8 cellular contexts compared by ENCODE assay signal in the genomic region with DNA sequence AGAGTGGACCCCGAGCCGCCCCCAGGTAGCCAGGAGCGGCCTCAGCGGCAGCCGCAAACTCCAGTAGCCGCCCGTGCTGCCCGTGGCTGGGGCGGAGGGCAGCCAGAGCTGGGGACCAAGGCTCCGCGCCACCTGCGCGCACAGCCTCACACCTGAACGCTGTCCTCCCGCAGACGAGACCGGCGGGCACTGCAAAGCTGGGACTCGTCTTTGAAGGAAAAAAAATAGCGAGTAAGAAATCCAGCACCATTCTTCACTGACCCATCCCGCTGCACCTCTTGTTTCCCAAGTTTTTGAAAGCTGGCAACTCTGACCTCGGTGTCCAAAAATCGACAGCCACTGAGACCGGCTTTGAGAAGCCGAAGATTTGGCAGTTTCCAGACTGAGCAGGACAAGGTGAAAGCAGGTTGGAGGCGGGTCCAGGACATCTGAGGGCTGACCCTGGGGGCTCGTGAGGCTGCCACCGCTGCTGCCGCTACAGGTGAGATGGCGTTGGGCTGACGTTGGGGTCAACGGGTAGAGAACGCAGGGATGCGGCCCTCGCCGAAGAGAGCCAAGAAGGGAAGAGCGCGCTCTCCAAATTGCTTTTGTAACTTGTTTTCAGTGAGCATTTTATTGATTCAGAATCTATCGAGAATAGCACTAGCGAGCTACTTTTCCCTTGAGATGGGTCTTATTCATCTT. TPM values are rescaled to one million over a fixed set of nuclear protein-coding genes. Genes with fewer than 3 reads are reported as not detected.
DNase-seq lines count a peak whose midpoint lies in the region; TF ChIP-seq lines count a peak whose summit lies in the region.

No MANE protein-coding gene starts in this region.

- no peak overlapping the region for H3T11ph ChIP-seq in H9 (ENCODE audit: low read length)

- TF ChIP-seq EP300 in stomach (IDR thresholded peaks at IDR 0.05) = no peak

- H4K91ac ChIP-seq in H9 (ENCODE audit: insufficient read length, low read depth, low read length) = no peak overlapping the region

- TSS peak; percentile 59 for BruUV-seq in MCF 10A (replicated peaks; lab: Mats Ljungman, UMichigan)

- H2BK20ac ChIP-seq in H9 (ENCODE audit: low read depth, low read length, poor library complexity, severe bottlenecking) = no peak overlapping the region

- H3K4me3 ChIP-seq in GM12864 (ENCODE audit: low read depth, low read length) = peak overlapping the region; percentile 74
- H3K4me3 ChIP-seq in lower leg skin (ENCODE audit: low read depth, poor library complexity, severe bottlenecking) = peak overlapping the region; percentile 54
- H3K4me3 ChIP-seq in stomach = peak overlapping the region; percentile 65 to 85 (median 76)

- H3K27ac ChIP-seq in H9 (ENCODE audit: insufficient read length, low read depth, low read length) (no peak overlapping the region), stomach (peak overlapping the region; percentile 93 to 97 (median 95))

- intact Hi-C loops in MCF 10A (cut with micrococcal nuclease) = loop anchor here (2.0 to 10.0 kb wide), 7 partner anchors 78 to 513 kb away; no protein-coding TSS in a partner anchor
- intact Hi-C loops in lower leg skin (cut with DNase I; ENCODE audit: low total_unique reads) = no loop called here
- intact Hi-C loops in stomach (cut with DNase I; ENCODE audit: low total_unique reads) = no loop called here

- no CpG with 5 or more reads among the region's 40 CpGs for WGBS in H9 (ENCODE audit: extremely low coverage, insufficient read length, low lambda C conversion rate)
- 1% methylated on average over 34 to 40 of the region's 40 CpGs for WGBS in lower leg skin, 2 donors
- 1 to 2% (median 1%) methylated on average over 38 to 40 of the region's 40 CpGs for WGBS in stomach, 5 donors

- H3K23ac ChIP-seq in H9 (ENCODE audit: insufficient read length, low read depth, low read length) = no peak overlapping the region

- H2BK5ac ChIP-seq in H9 (ENCODE audit: insufficient read length, low read length) = no peak overlapping the region

- no peak overlapping the region for H3K56ac ChIP-seq in H9 (ENCODE audit: insufficient read length, low read depth, low read length)

- TF ChIP-seq POLR2A in lower leg skin (IDR thresholded peaks at IDR 0.05) (no peak), stomach (IDR thresholded peaks at IDR 0.05) (no peak)

- H2BK120ac ChIP-seq in H9 (ENCODE audit: low read depth, low read length, poor library complexity, severe bottlenecking) = no peak overlapping the region

- POLR2A ChIA-PET in MCF 10A (lab: Yijun Ruan, JAX) = interaction anchor here (0.6 to 1.7 kb wide), 20 partner anchors 59 to 1081 kb away, joined by 3 to 6 read pairs (median 3); a partner anchor contains a TSS

- no peak overlapping the region for H2AK5ac ChIP-seq in H9 (ENCODE audit: insufficient read length, low read length)

- peak overlapping the region; percentile 81 to 89 for H3K4me3 Mint-ChIP-seq in H9
- peak overlapping the region; percentile 91 for H3K4me3 Mint-ChIP-seq in MCF 10A (ENCODE audit: unreplicated experiment)

- H3K4me1 ChIP-seq in H9 (ENCODE audit: insufficient read depth, low read length) (peaks cover 5% of the 10 kb centered on the region; the same call in 1 of the 2 replicates), stomach (peaks cover 0 to 77% (median 57%) of the 10 kb centered on the region in 4 donors)

- no peak overlapping the region for H3K18ac ChIP-seq in H9 (ENCODE audit: insufficient read length, low read depth, low read length)

- H3K9me3 ChIP-seq in H9 (ENCODE audit: control insufficient read depth, low read depth, low read length) (no peaks in the 10 kb centered on the region), stomach (no peaks in the 10 kb centered on the region)

- no peak overlapping the region for H2AFZ ChIP-seq in H9 (ENCODE audit: low read length)

- H2BK15ac ChIP-seq in H9 (ENCODE audit: low read depth, low read length) = no peak overlapping the region

- H3K9me3 Mint-ChIP-seq in H9 (peaks cover 3% of the 10 kb centered on the region in 2 experiments; a peak in 3 of 5 replicates), MCF 10A (ENCODE audit: unreplicated experiment) (no peaks in the 10 kb centered on the region)

- H3K79me1 ChIP-seq in H9 (ENCODE audit: insufficient read depth, low read depth, low read length, poor library complexity, severe bottlenecking) = no peaks in the 10 kb centered on the region

- H3K36me3 ChIP-seq in stomach = peaks cover 0 to 7% (median 0%) of the 10 kb centered on the region in 4 donors

- H3K4me1 Mint-ChIP-seq in H9 (peaks cover 39 to 43% of the 10 kb centered on the region in 2 experiments), MCF 10A (ENCODE audit: insufficient read depth, unreplicated experiment) (peaks cover 58% of the 10 kb centered on the region)

- H4K20me1 ChIP-seq in H9 (ENCODE audit: control insufficient read depth, insufficient read depth, insufficient read length) = no peaks in the 10 kb centered on the region

- H4K5ac ChIP-seq in H9 (ENCODE audit: insufficient read length, low read depth, low read length) = no peak overlapping the region

- H3K4ac ChIP-seq in H9 (ENCODE audit: low read depth, low read length) = no peak overlapping the region

- H2BK12ac ChIP-seq in H9 (ENCODE audit: insufficient read length, low read depth, low read length) = no peak overlapping the region

- peaks cover 27% of the 10 kb centered on the region for H3K23me2 ChIP-seq in H9 (ENCODE audit: insufficient read length, low read depth, low read length, poor library complexity, severe bottlenecking)

- DNase-seq in GM12864 (ENCODE audit: low read depth) (no peak), H9 (peak; percentile 57), NCI-H2227 treated with DMSO at 0.1 percent for 48 hours (lab: John Stamatoyannopoulos, UW) (peak; percentile 40), MCF 10A (ENCODE audit: unreplicated experiment) (no peak), lower leg skin (ENCODE audit: low spot score in 2 of 2) (no peak), stomach (no peak), NCI-H1694 treated with DMSO at 0.1 percent for 48 hours (lab: John Stamatoyannopoulos, UW) (no peak), NCI-H2171 treated with DMSO at 0.1 percent for 48 hours (lab: John Stamatoyannopoulos, UW) (no peak)

- no peaks in the 10 kb centered on the region for H3K79me2 ChIP-seq in H9 (ENCODE audit: insufficient read depth, low read length)

- CTCF ChIA-PET in MCF 10A (lab: Yijun Ruan, JAX) = interaction anchor here (0.6 to 4.2 kb wide), 8 partner anchors 9 to 966 kb away, joined by 3 to 25 read pairs (median 4); no protein-coding TSS in a partner anchor

- H3K27ac Mint-ChIP-seq in H9 (no peak overlapping the region), MCF 10A (ENCODE audit: low read depth, unreplicated experiment) (peak overlapping the region; percentile 97)

- TF ChIP-seq CTCF in GM12864 (IDR thresholded peaks at IDR 0.05; ENCODE audit: low read depth, low read length, missing control alignments) (no peak), H9 (conservative IDR thresholded peaks at IDR 0.05) (no peak), MCF 10A (IDR thresholded peaks at IDR 0.05; ENCODE audit: unreplicated experiment) (no peak), lower leg skin (IDR thresholded peaks at IDR 0.05) (no peak), stomach (IDR thresholded peaks at IDR 0.05) (peak in 1 of 7 experiments; percentile 11)

- H4K8ac ChIP-seq in H9 (replicated peaks; ENCODE audit: insufficient read length, low read depth, low read length) = no peak overlapping the region

- H3K27me3 Mint-ChIP-seq in H9 (ENCODE audit: low read depth) = peaks cover 57% of the 10 kb centered on the region
- H3K27me3 Mint-ChIP-seq in MCF 10A (ENCODE audit: insufficient read depth, unreplicated experiment) = no peaks in the 10 kb centered on the region

- H3K27me3 ChIP-seq in H9 (ENCODE audit: insufficient read depth, low read length) (peaks cover 29% of the 10 kb centered on the region), stomach (no peaks in the 10 kb centered on the region)

- peaks cover 0 to 3% (median 0%) of the 10 kb centered on the region in 3 experiments; a peak in 1 of 7 replicates for H3K36me3 Mint-ChIP-seq in H9 (ENCODE audit: insufficient read depth in 1 of 3, low read depth in 3 of 3)
- peaks cover 6% of the 10 kb centered on the region for H3K36me3 Mint-ChIP-seq in MCF 10A (ENCODE audit: insufficient read depth, unreplicated experiment)

- peak overlapping the region; percentile 65 for H3K4me2 ChIP-seq in H9 (ENCODE audit: insufficient read depth, insufficient read length, low read length)

- H3K14ac ChIP-seq in H9 (ENCODE audit: insufficient read depth, low read length) = no peak overlapping the region; the same call in 1 of the 2 replicates

- no peak overlapping the region for H3K9ac ChIP-seq in H9 (ENCODE audit: extremely low read depth, insufficient read length, low read length)

RNA-seq across cellular contexts. Expression of a gene that starts 0.4 kb away (rescaled TPM):
- 0.35 and 0.37 TPM in 2 replicates for total RNA-seq in H9 (2021)
- 1.1 and 2.5 TPM in 2 replicates for total RNA-seq in MCF 10A (2022)
- 10 to 100 TPM; 14.6 to 27.3 (median 20.8) TPM for total RNA-seq in lower leg skin
- 10 to 100 TPM; 10.5 to 31.7 (median 18.4) TPM for total RNA-seq in stomach
- polyA plus RNA-seq in stomach = 10 to 100 TPM in 1 of 3 donors, 1 to 10 TPM in 2; 1.9 to 23.4 (median 7.5) TPM

Comparison
In these comparisons a context has a peak if more than half of its experiments do, and no peak if none do; other contexts are left out.
1. DNase-seq: peak in H9 (single experiment) and NCI-H2227 treated with DMSO at 0.1 percent for 48 hours (single experiment); none in GM12864 (single experiment), MCF 10A (single experiment), lower leg skin (0 of 2), stomach (single experiment), NCI-H1694 treated with DMSO at 0.1 percent for 48 hours (single experiment) and NCI-H2171 treated with DMSO at 0.1 percent for 48 hours (single experiment).
2. Peak in every context shown above with its lines, with median percentiles within 50 percentile points of each other: H3K4me3 ChIP-seq.